Comparison of ENCODE assay signal across 8 cellular contexts in genomic region chr15:40743921-40744809, GRCh38. TPM values are rescaled to one million over a fixed set of nuclear protein-coding genes. Genes with fewer than 3 reads are reported as not detected.
DNase-seq lines count a peak whose midpoint lies in the region; ATAC-seq and TF ChIP-seq lines count a peak whose summit lies in the region.

No MANE protein-coding gene starts in this region.

- ATAC-seq in lower lobe of right lung = peak; percentile 63 to 77
- no peak for ATAC-seq in gastroesophageal sphincter
- ATAC-seq in stimulated activated naive B cell treated with anti-CD40 and anti-IgM and Interleukin-4, amounts not matched to agents 10 μg/mL and 1 μg/mL and 100 μg/mL, for 72 hours (replicated peaks) = no peak

- peak overlapping the region; percentile 96 to 99 (median 97) for H3K27ac Mint-ChIP-seq in CD4-positive, alpha-beta memory T cell
- H3K27ac Mint-ChIP-seq in endothelial cell (ENCODE audit: unreplicated experiment) = no peak overlapping the region
- H3K27ac Mint-ChIP-seq in stimulated activated naive B cell treated with anti-CD40 and anti-IgM and Interleukin-4, amounts not matched to agents 10 μg/mL and 1 μg/mL and 100 μg/mL, for 72 hours = no peak overlapping the region

- no peaks in the 10 kb centered on the region for H3K27me3 Mint-ChIP-seq in CD4-positive, alpha-beta memory T cell
- peaks cover 3% of the 10 kb centered on the region for H3K27me3 Mint-ChIP-seq in endothelial cell (ENCODE audit: unreplicated experiment)
- no peaks in the 10 kb centered on the region for H3K27me3 Mint-ChIP-seq in stimulated activated naive B cell treated with anti-CD40 and anti-IgM and Interleukin-4, amounts not matched to agents 10 μg/mL and 1 μg/mL and 100 μg/mL, for 72 hours

- POLR2A ChIA-PET in CD4-positive, alpha-beta memory T cell (lab: Charles Lee; ENCODE audit: partially characterized antibody) = interaction anchor here (1.2 to 3.1 kb wide), 4 partner anchors 9 to 49 kb away, joined by 3 to 24 read pairs (median 8); partner anchors contain the start of genes GCHFR and RAD51

- peaks cover 26% of the 10 kb centered on the region for H3K4me1 ChIP-seq in CD4-positive, alpha-beta memory T cell (ENCODE audit: insufficient read depth, low read length)
- H3K4me1 ChIP-seq in lower lobe of right lung (peaks cover 13% of the 10 kb centered on the region), gastroesophageal sphincter (no peaks in the 10 kb centered on the region)

- peak overlapping the region in 1 of 2 donors; percentile 6 for H3K4me3 ChIP-seq in CD4-positive, alpha-beta memory T cell (ENCODE audit: low read length in 2 of 2)
- no peak overlapping the region for H3K4me3 ChIP-seq in NB4 (ENCODE audit: low read depth, low read length)
- H3K4me3 ChIP-seq in lower lobe of right lung = no peak overlapping the region
- H3K4me3 ChIP-seq in gastroesophageal sphincter = no peak overlapping the region

- WGBS in gastroesophageal sphincter (ENCODE audit: low coverage in 1 of 2), 2 donors = 72 to 100% methylated on average over 1 to 8 of the region's 12 CpGs

- H3K9me3 Mint-ChIP-seq in CD4-positive, alpha-beta memory T cell = peaks cover 0 to 2% (median 0%) of the 10 kb centered on the region in 8 donors
- no peaks in the 10 kb centered on the region for H3K9me3 Mint-ChIP-seq in endothelial cell (ENCODE audit: unreplicated experiment)
- H3K9me3 Mint-ChIP-seq in stimulated activated naive B cell treated with anti-CD40 and anti-IgM and Interleukin-4, amounts not matched to agents 10 μg/mL and 1 μg/mL and 100 μg/mL, for 72 hours = no peaks in the 10 kb centered on the region

- intact Hi-C loops in CD4-positive, alpha-beta memory T cell (cut with micrococcal nuclease) = loop anchor here (1.0 kb wide), 1 partner anchor 11 kb away; the partner anchor contains the start of gene RMDN3
- intact Hi-C loops in lower lobe of right lung (cut with DNase I) = no loop called here

- TF ChIP-seq POLR2A in NB4 (IDR thresholded peaks at IDR 0.05; ENCODE audit: extremely low read depth, insufficient read length) (no peak), gastroesophageal sphincter (IDR thresholded peaks at IDR 0.05) (no peak)

- no peaks in the 10 kb centered on the region for H3K27me3 ChIP-seq in CD4-positive, alpha-beta memory T cell (ENCODE audit: insufficient read depth, low read length)
- H3K27me3 ChIP-seq in lower lobe of right lung (ENCODE audit: low read depth) (no peaks in the 10 kb centered on the region), gastroesophageal sphincter (no peaks in the 10 kb centered on the region)

- TF ChIP-seq CTCF in NB4 (IDR thresholded peaks at IDR 0.05; ENCODE audit: low read depth, low read length) (no peak), lower lobe of right lung (IDR thresholded peaks at IDR 0.05) (no peak), endothelial cell (IDR thresholded peaks at IDR 0.05; ENCODE audit: unreplicated experiment) (no peak), gastroesophageal sphincter (IDR thresholded peaks at IDR 0.05) (no peak)

- H3K9me3 ChIP-seq in CD4-positive, alpha-beta memory T cell (ENCODE audit: control insufficient read depth in 1 of 2, low read length in 2 of 2) = no peaks in the 10 kb centered on the region
- no peaks in the 10 kb centered on the region for H3K9me3 ChIP-seq in lower lobe of right lung
- no peaks in the 10 kb centered on the region for H3K9me3 ChIP-seq in gastroesophageal sphincter

- DNase-seq in CD4-positive, alpha-beta memory T cell = peak; percentile 64 to 90 (median 73)
- DNase-seq in NB4 (ENCODE audit: low read depth) = peak; percentile 74
- DNase-seq in activated gamma-delta T cell (lab: John Stamatoyannopoulos, UW) = peak; percentile 44
- no peak for DNase-seq in lower lobe of right lung
- DNase-seq in endothelial cell (ENCODE audit: low spot score) = no peak
- no peak for DNase-seq in stimulated activated naive B cell treated with anti-CD40 and anti-IgM and Interleukin-4, amounts not matched to agents 10 μg/mL and 1 μg/mL and 100 μg/mL, for 72 hours
- DNase-seq in middle frontal gyrus (ENCODE audit: extremely low spot score, low spot score) = no peak

- H3K27ac ChIP-seq in CD4-positive, alpha-beta memory T cell (ENCODE audit: low read depth, low read length) = peak overlapping the region; percentile 71
- H3K27ac ChIP-seq in lower lobe of right lung = peak overlapping the region; percentile 37
- no peak overlapping the region for H3K27ac ChIP-seq in gastroesophageal sphincter

- H3K36me3 Mint-ChIP-seq in CD4-positive, alpha-beta memory T cell = peaks cover 10 to 53% of the 10 kb centered on the region in 2 donors
- H3K36me3 Mint-ChIP-seq in endothelial cell (ENCODE audit: low read depth, unreplicated experiment) = peaks cover 23% of the 10 kb centered on the region
- peaks cover 29 to 43% of the 10 kb centered on the region in 2 donors for H3K36me3 Mint-ChIP-seq in stimulated activated naive B cell treated with anti-CD40 and anti-IgM and Interleukin-4, amounts not matched to agents 10 μg/mL and 1 μg/mL and 100 μg/mL, for 72 hours

- CTCF ChIA-PET in CD4-positive, alpha-beta memory T cell (lab: Charles Lee; ENCODE audit: partially characterized antibody) = interaction anchor here (1.0 to 2.0 kb wide), 13 partner anchors 9 to 154 kb away, joined by 3 to 8 read pairs (median 3); partner anchors contain the start of gene RAD51

- peaks cover 15% of the 10 kb centered on the region for H3K36me3 ChIP-seq in CD4-positive, alpha-beta memory T cell (ENCODE audit: insufficient read depth, low read length)
- peaks cover 92% of the 10 kb centered on the region for H3K36me3 ChIP-seq in lower lobe of right lung
- H3K36me3 ChIP-seq in gastroesophageal sphincter = peaks cover 0 to 97% of the 10 kb centered on the region in 2 donors

- no peak for TF ChIP-seq EP300 in gastroesophageal sphincter (IDR thresholded peaks at IDR 0.05)

- H3K4me1 Mint-ChIP-seq in CD4-positive, alpha-beta memory T cell = peaks cover 10 to 20% (median 16%) of the 10 kb centered on the region in 4 donors
- peaks cover 5% of the 10 kb centered on the region for H3K4me1 Mint-ChIP-seq in endothelial cell (ENCODE audit: unreplicated experiment)
- H3K4me1 Mint-ChIP-seq in stimulated activated naive B cell treated with anti-CD40 and anti-IgM and Interleukin-4, amounts not matched to agents 10 μg/mL and 1 μg/mL and 100 μg/mL, for 72 hours = peaks cover 0 to 4% of the 10 kb centered on the region in 2 donors

- peak overlapping the region; percentile 51 to 83 (median 68) for H3K4me3 Mint-ChIP-seq in CD4-positive, alpha-beta memory T cell
- no peak overlapping the region for H3K4me3 Mint-ChIP-seq in endothelial cell (ENCODE audit: unreplicated experiment)
- H3K4me3 Mint-ChIP-seq in stimulated activated naive B cell treated with anti-CD40 and anti-IgM and Interleukin-4, amounts not matched to agents 10 μg/mL and 1 μg/mL and 100 μg/mL, for 72 hours = no peak overlapping the region

RNA-seq across cellular contexts. Expression of gene RMDN3, which starts 10.9 kb away (rescaled TPM):
- total RNA-seq in CD4-positive, alpha-beta memory T cell = 10 to 100 TPM; 24.5 to 26.7 TPM
- polyA plus RNA-seq in CD4-positive, alpha-beta memory T cell = 10 to 100 TPM; 28.9 to 35.9 TPM
- total RNA-seq in lower lobe of right lung = 101 TPM
- 34.4 TPM for total RNA-seq in endothelial cell (ENCODE audit: unreplicated experiment)
- total RNA-seq in gastroesophageal sphincter = 10 to 100 TPM; 24.2 to 37.2 (median 32.8) TPM

RNA-seq across cellular contexts. Expression of gene GCHFR, which starts 19.7 kb away (rescaled TPM):
- 10 to 100 TPM; 21.2 to 24.1 TPM for total RNA-seq in CD4-positive, alpha-beta memory T cell
- polyA plus RNA-seq in CD4-positive, alpha-beta memory T cell = 100 to 1,000 TPM in 1 of 2 donors, 10 to 100 TPM in 1; 74.8 to 115 TPM
- total RNA-seq in lower lobe of right lung = 99.5 TPM
- 4.6 TPM for total RNA-seq in endothelial cell (ENCODE audit: unreplicated experiment)
- 10 to 100 TPM in 1 of 4 donors, 1 to 10 TPM in 3; 5.8 to 12.1 (median 6.9) TPM for total RNA-seq in gastroesophageal sphincter

RNA-seq across cellular contexts. Expression of gene C15orf62, which starts 25.6 kb away (rescaled TPM):
- total RNA-seq in CD4-positive, alpha-beta memory T cell = 1 to 10 TPM; 3.5 TPM
- polyA plus RNA-seq in CD4-positive, alpha-beta memory T cell = under 1 TPM; 0.24 to 0.29 TPM
- 2.4 TPM for total RNA-seq in lower lobe of right lung
- not detected for total RNA-seq in endothelial cell (ENCODE audit: unreplicated experiment)
- total RNA-seq in gastroesophageal sphincter = under 1 TPM; 0.16 to 0.42 (median 0.31) TPM

RNA-seq across cellular contexts. Expression of gene RAD51, which starts 49.2 kb away (rescaled TPM):
- 1 to 10 TPM in 1 of 2 experiments, under 1 TPM in 1; 0.93 to 1.7 TPM for total RNA-seq in CD4-positive, alpha-beta memory T cell
- 1 to 10 TPM in 1 of 2 donors, under 1 TPM in 1; 0.21 to 1.6 TPM for polyA plus RNA-seq in CD4-positive, alpha-beta memory T cell
- total RNA-seq in lower lobe of right lung = 1.1 TPM
- 9.6 TPM for total RNA-seq in endothelial cell (ENCODE audit: unreplicated experiment)
- 1 to 10 TPM in 1 of 4 donors, not detected in 3; 3.0 TPM for total RNA-seq in gastroesophageal sphincter

Comparison
In these comparisons a context has a peak if more than half of its experiments do, and no peak if none do; other contexts are left out.
1. DNase-seq: peak in CD4-positive, alpha-beta memory T cell (5 of 5), NB4 (single experiment) and activated gamma-delta T cell (single experiment); none in lower lobe of right lung (single experiment), endothelial cell (single experiment), stimulated activated naive B cell treated with anti-CD40 and anti-IgM and Interleukin-4, amounts not matched to agents 10 μg/mL and 1 μg/mL and 100 μg/mL, for 72 hours (single experiment) and middle frontal gyrus (single experiment).
2. H3K27ac ChIP-seq: peak in CD4-positive, alpha-beta memory T cell (single experiment) and lower lobe of right lung (single experiment); none in gastroesophageal sphincter (0 of 4).
3. H3K27ac Mint-ChIP-seq: peak in CD4-positive, alpha-beta memory T cell (7 of 7); none in endothelial cell (single experiment) and stimulated activated naive B cell treated with anti-CD40 and anti-IgM and Interleukin-4, amounts not matched to agents 10 μg/mL and 1 μg/mL and 100 μg/mL, for 72 hours (single experiment).
4. H3K4me3 Mint-ChIP-seq: peak in CD4-positive, alpha-beta memory T cell (8 of 8); none in endothelial cell (single experiment) and stimulated activated naive B cell treated with anti-CD40 and anti-IgM and Interleukin-4, amounts not matched to agents 10 μg/mL and 1 μg/mL and 100 μg/mL, for 72 hours (0 of 2).
5. ATAC-seq: peak in lower lobe of right lung (2 of 2); none in gastroesophageal sphincter (single experiment) and stimulated activated naive B cell treated with anti-CD40 and anti-IgM and Interleukin-4, amounts not matched to agents 10 μg/mL and 1 μg/mL and 100 μg/mL, for 72 hours (0 of 2).